Comparison of ENCODE assay signal across 22 cellular contexts in genomic region chr3:101074518-101074917, GRCh38.
"Had no signal": no experiment of that assay in that cellular context is flagged by ENCODE, and none has a peak within 500 bp of the region (broad histone marks: within the 10 kb centered on the region; RNA-seq: fewer than 3 reads in every experiment).

No MANE protein-coding gene starts in this region.

- H3K9me3 ChIP-seq: vagina had no signal

- H3K4me1 Mint-ChIP-seq: activated B cell treated with CpG ODN at 0.5 μM for 24 hours; activated naive CD8-positive, alpha-beta T cell treated with anti-CD3 and anti-CD28 coated beads for 36 hours had no signal

- H3K9me3 Mint-ChIP-seq: activated naive CD8-positive, alpha-beta T cell treated with anti-CD3 and anti-CD28 coated beads for 36 hours; activated T-cell treated with anti-CD3 and anti-CD28 coated beads, Interleukin-2, amount 50 U/mL, for 72 hours had no signal

- H3K4me3 ChIP-seq: dorsolateral prefrontal cortex, right atrium auricular region, skin epidermis, tibial nerve, vagina had no signal

- H3K4me3 Mint-ChIP-seq: activated B cell treated with CpG ODN at 0.5 μM for 24 hours; activated CD4-positive, alpha-beta T cell treated with anti-CD3 and anti-CD28 coated beads, Interleukin-2, amount 10 ng/mL, durations not matched to agents 24 days and 14 days; activated CD8-positive, alpha-beta T cell treated with anti-CD3 and anti-CD28 coated beads, Interleukin-2, amount 10 ng/mL, durations not matched to agents 7 days and 5 days; activated naive CD8-positive, alpha-beta T cell treated with anti-CD3 and anti-CD28 coated beads for 36 hours; activated T-cell treated with anti-CD3 and anti-CD28 coated beads, Interleukin-2, amount 50 U/mL, for 72 hours; endodermal cell; nephron had no signal

- DNase-seq: activated B cell treated with CpG ODN at 0.5 μM for 24 hours; activated CD4-positive, alpha-beta T cell treated with anti-CD3 and anti-CD28 coated beads, Interleukin-2, amount 10 ng/mL, durations not matched to agents 24 days and 14 days; activated CD8-positive, alpha-beta memory T cell treated with anti-CD3 and anti-CD28 coated beads, Interleukin-2, amount 50 U/mL, for 4 hours; activated CD8-positive, alpha-beta T cell treated with anti-CD3 and anti-CD28 coated beads, Interleukin-2, amount 10 ng/mL, durations not matched to agents 7 days and 5 days; activated gamma-delta T cell treated with Interleukin-2 at 50 U/mL for 16 hours; activated naive CD8-positive, alpha-beta T cell treated with anti-CD3 and anti-CD28 coated beads for 36 hours; activated T-cell treated with anti-CD3 and anti-CD28 coated beads, Interleukin-2, amount 50 U/mL, for 72 hours; amygdala; dorsolateral prefrontal cortex; endodermal cell; erythroblast; hypothalamus; kidney glomerular epithelial cell; mesendoderm; occipital lobe; stimulated activated CD4-positive, alpha-beta T cell treated with anti-CD3 and anti-CD28 coated beads, Interleukin-4, amount 100 ng/mL, for 24 hours; stimulated activated naive CD4-positive, alpha-beta T cell had no signal

- ATAC-seq: activated CD8-positive, alpha-beta T cell treated with anti-CD3 and anti-CD28 coated beads, Interleukin-2, amount 10 ng/mL, durations not matched to agents 7 days and 5 days; activated T-cell treated with anti-CD3 and anti-CD28 coated beads, Interleukin-2, amount 50 U/mL, for 72 hours had no signal

- H3K36me3 Mint-ChIP-seq: activated naive CD8-positive, alpha-beta T cell treated with anti-CD3 and anti-CD28 coated beads for 36 hours had no signal

- H3K27me3 ChIP-seq: right atrium auricular region, tibial nerve, vagina had no signal

- H3K27ac Mint-ChIP-seq: activated B cell treated with CpG ODN at 0.5 μM for 24 hours; activated CD4-positive, alpha-beta T cell treated with anti-CD3 and anti-CD28 coated beads, Interleukin-2, amount 10 ng/mL, durations not matched to agents 24 days and 14 days; activated CD8-positive, alpha-beta T cell treated with anti-CD3 and anti-CD28 coated beads, Interleukin-2, amount 10 ng/mL, durations not matched to agents 7 days and 5 days; activated naive CD8-positive, alpha-beta T cell treated with anti-CD3 and anti-CD28 coated beads for 36 hours; activated T-cell treated with anti-CD3 and anti-CD28 coated beads, Interleukin-2, amount 50 U/mL, for 72 hours; endodermal cell; nephron had no signal

- H3K36me3 ChIP-seq: right atrium auricular region, tibial nerve, vagina had no signal

- H3K27ac ChIP-seq: dorsolateral prefrontal cortex, right atrium auricular region, skin epidermis, tibial nerve, vagina had no signal
